22 cellular contexts compared by ENCODE assay signal in genomic region chr1:27397749-27398148, GRCh38. TPM values are rescaled to one million over a fixed set of nuclear protein-coding genes. Genes with fewer than 3 reads are reported as not detected.
"Had no signal": no experiment of that assay in that cellular context is flagged by ENCODE, and none has a peak within 500 bp of the region (broad histone marks: within the 10 kb centered on the region; RNA-seq: fewer than 3 reads in every experiment).

No MANE protein-coding gene starts in this region.

- H3K27ac Mint-ChIP-seq: activated naive CD8-positive, alpha-beta T cell; activated T-helper 1 cell treated with anti-CD3 and anti-CD28 coated beads, Interleukin-12 subunit alpha, Interleukin-12 subunit beta, Interleukin-2, Interleukin-4 antibody, amounts not matched to agents 30 ng/mL and 10 ng/mL and 1 ng/mL, durations not matched to agents 14 hours and 24 hours and 36 hours; dendritic cell treated with granulocyte-macrophage colony-stimulating factor and Interleukin-4, amounts not matched to agents 40 ng/mL and 50 ng/mL, for 4 days had no signal

- H3K27ac ChIP-seq: esophagus squamous epithelium, pancreas, sigmoid colon, thyroid gland had no signal

- H3K9me3 Mint-ChIP-seq: activated T-helper 1 cell treated with anti-CD3 and anti-CD28 coated beads, Interleukin-12 subunit alpha, Interleukin-12 subunit beta, Interleukin-2, Interleukin-4 antibody, amounts not matched to agents 30 ng/mL and 10 ng/mL and 1 ng/mL, durations not matched to agents 14 hours and 24 hours and 36 hours; dendritic cell treated with granulocyte-macrophage colony-stimulating factor and Interleukin-4, amounts not matched to agents 40 ng/mL and 50 ng/mL, for 4 days had no signal

- H3K4me3 Mint-ChIP-seq: activated naive CD8-positive, alpha-beta T cell; activated T-helper 1 cell treated with anti-CD3 and anti-CD28 coated beads, Interleukin-12 subunit alpha, Interleukin-12 subunit beta, Interleukin-2, Interleukin-4 antibody, amounts not matched to agents 30 ng/mL and 10 ng/mL and 1 ng/mL, durations not matched to agents 14 hours and 24 hours and 36 hours; dendritic cell treated with granulocyte-macrophage colony-stimulating factor and Interleukin-4, amounts not matched to agents 40 ng/mL and 50 ng/mL, for 4 days had no signal

- DNase-seq: activated CD4-positive, alpha-beta T cell treated with anti-CD3 and anti-CD28 coated beads for 1 hour; activated CD4-positive, alpha-beta T cell treated with anti-CD3 and anti-CD28 coated beads, Interleukin-2, amount 50 U/mL, for 48 hours; activated T-cell treated with anti-CD3 and anti-CD28 coated beads for 4 hours; cerebellar nuclear complex; effector memory CD4-positive, alpha-beta T cell; esophagus squamous epithelium; left cardiac atrium; pancreas; sigmoid colon; stimulated activated CD4-positive, alpha-beta T cell treated with anti-CD3 and anti-CD28 coated beads, Interleukin-4, amount 100 ng/mL, for 4 hours; stimulated activated naive CD4-positive, alpha-beta T cell treated with Interleukin-2 at 50 U/mL for 16 hours; T1000; thyroid gland had no signal

- H3K36me3 Mint-ChIP-seq: activated naive CD8-positive, alpha-beta T cell had no signal

- H3K9me3 ChIP-seq: esophagus squamous epithelium, pancreas, sigmoid colon, thyroid gland had no signal

- H3K27me3 Mint-ChIP-seq: activated naive CD8-positive, alpha-beta T cell had no signal

- H3K36me3 ChIP-seq: esophagus squamous epithelium, pancreas, sigmoid colon, thyroid gland had no signal

- H3K4me3 ChIP-seq: esophagus squamous epithelium, pancreas, sigmoid colon, thyroid gland had no signal

- ATAC-seq: left cardiac atrium, pancreas had no signal

- H3K27me3 ChIP-seq: esophagus squamous epithelium, pancreas, sigmoid colon, thyroid gland had no signal

RNA-seq across cellular contexts. Expression of gene GPR3, which starts 5.3 kb away (rescaled TPM):
- total RNA-seq: bronchial epithelial cell had no signal

RNA-seq across cellular contexts. Expression of gene CD164L2, which starts 14.6 kb away (rescaled TPM):
- total RNA-seq: activated T-helper 1 cell treated with anti-CD3 and anti-CD28 coated beads, Interleukin-12 subunit alpha, Interleukin-12 subunit beta, Interleukin-2, Interleukin-4 antibody, amounts not matched to agents 30 ng/mL and 10 ng/mL and 1 ng/mL, durations not matched to agents 14 hours and 24 hours and 36 hours; left cardiac atrium; lung microvascular endothelial cell; mononuclear cell; sigmoid colon; subcutaneous adipose tissue; T-helper 1 cell treated with Interleukin-12 subunit alpha and Interleukin-12 subunit beta and Interleukin-4 antibody, amounts not matched to agents 30 ng/mL and 1 ng/mL, for 36 hours; urinary bladder had no signal

RNA-seq across cellular contexts. Expression of gene FCN3, which starts 23.1 kb away (rescaled TPM):
- total RNA-seq: activated T-helper 1 cell treated with anti-CD3 and anti-CD28 coated beads, Interleukin-12 subunit alpha, Interleukin-12 subunit beta, Interleukin-2, Interleukin-4 antibody, amounts not matched to agents 30 ng/mL and 10 ng/mL and 1 ng/mL, durations not matched to agents 14 hours and 24 hours and 36 hours; lung microvascular endothelial cell; mononuclear cell; T-helper 1 cell treated with Interleukin-12 subunit alpha and Interleukin-12 subunit beta and Interleukin-4 antibody, amounts not matched to agents 30 ng/mL and 1 ng/mL, for 36 hours; urinary bladder had no signal

RNA-seq across cellular contexts. Expression of gene SYTL1, which starts 55.9 kb away (rescaled TPM):
- total RNA-seq: lung microvascular endothelial cell had no signal
